ENCODE assay signal across 10 cellular contexts in the genomic region with DNA sequence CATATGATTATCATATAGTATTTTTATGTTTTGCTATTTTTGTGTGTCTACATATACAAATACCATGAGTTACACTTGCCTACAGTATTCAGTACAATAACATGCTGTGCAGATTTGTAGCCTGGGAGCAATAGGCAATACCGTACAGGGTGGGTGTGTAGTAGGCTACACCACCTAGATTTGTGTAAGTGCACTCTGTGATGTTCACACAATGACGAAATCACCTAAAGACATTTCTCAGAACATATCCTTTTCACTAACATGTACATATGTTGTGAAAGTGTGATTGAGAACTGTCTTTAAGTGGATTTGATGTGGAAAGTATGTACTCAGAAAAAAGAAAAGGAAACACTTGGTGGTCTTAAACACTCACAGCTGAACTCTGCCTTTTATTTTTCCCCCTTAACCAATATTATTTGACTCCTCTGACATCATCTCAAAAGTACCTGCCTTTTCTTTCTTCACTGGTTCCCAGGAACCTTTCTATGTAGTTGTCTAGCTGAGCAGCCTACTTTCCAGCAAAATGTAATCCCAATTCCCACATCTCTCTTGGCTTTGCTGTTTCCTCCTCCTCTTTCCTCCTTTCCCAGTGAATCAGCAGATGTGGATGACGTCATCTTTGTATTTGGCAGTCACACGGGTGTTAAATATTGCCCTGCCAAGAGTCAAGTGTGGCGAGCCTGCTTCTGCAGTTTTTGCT. TPM values are rescaled to one million over a fixed set of nuclear protein-coding genes. Genes with fewer than 3 reads are reported as not detected.
A peak's percentile ranks its signal among the peaks of the same experiment; 100 is the strongest.
DNase-seq lines count a peak whose midpoint lies in the region; ATAC-seq, FAIRE-seq and TF ChIP-seq lines count a peak whose summit lies in the region.
"Had no signal": no experiment of that assay in that cellular context is flagged by ENCODE, and none has a peak within 500 bp of the region (broad histone marks: within the 10 kb centered on the region; RNA-seq: fewer than 3 reads in every experiment).

No MANE protein-coding gene starts in this region.

- no peaks in the 10 kb centered on the region for H3K9me3 ChIP-seq in H1 (ENCODE audit: insufficient read depth in 2 of 2, low read depth in 1 of 2, low read length in 1 of 2)
- H3K9me3 ChIP-seq in T-helper 17 cell (ENCODE audit: control insufficient read depth, low read length, poor library complexity, severe bottlenecking): no peaks in the 10 kb centered on the region

- TF ChIP-seq EP300 in H1 (IDR thresholded peaks at IDR 0.05; ENCODE audit: borderline replicate concordance in 1 of 2, low read depth in 2 of 2, low read length in 2 of 2): no peak

- H3K27me3 Mint-ChIP-seq in mesothelial cell of epicardium (ENCODE audit: low read depth): no peaks in the 10 kb centered on the region
- peaks cover 44% of the 10 kb centered on the region for H3K27me3 Mint-ChIP-seq in T-helper 17 cell

- no peaks in the 10 kb centered on the region for H3K79me2 ChIP-seq in H1 (ENCODE audit: control insufficient read depth in 1 of 2, insufficient read depth in 2 of 2, low read length in 2 of 2)

- ATAC-seq in HG03280 (IDR thresholded peaks at IDR 0.05; ENCODE audit: unreplicated experiment): no peak
- no peak for ATAC-seq in GM21619 (IDR thresholded peaks at IDR 0.05; ENCODE audit: unreplicated experiment)
- ATAC-seq in GM21526 (IDR thresholded peaks at IDR 0.05; ENCODE audit: low FRiP score, unreplicated experiment): no peak
- no peak for ATAC-seq in T-helper 17 cell

- H3K4me1 ChIP-seq in H1 (replicated peaks in 1 of 4; ENCODE audit: control insufficient read depth in 3 of 4, insufficient read depth in 4 of 4, low read length in 3 of 4): no peaks in the 10 kb centered on the region

- H3K9me3 Mint-ChIP-seq in mesothelial cell of epicardium: no peaks in the 10 kb centered on the region
- H3K9me3 Mint-ChIP-seq: central memory CD8-positive, alpha-beta T cell; stimulated activated naive CD8-positive, alpha-beta T cell treated with anti-CD3 and anti-CD28 coated beads, Interleukin-15, Interleukin-2, amounts not matched to agents 100 ng/mL and 50 ng/mL, for 24 hours had no signal

- no peak for TF ChIP-seq POLR2A in H1 (IDR thresholded peaks at IDR 0.05; ENCODE audit: control extremely low read depth in 1 of 2, low read depth in 2 of 2, low read length in 2 of 2)

- POLR2A ChIA-PET in H1 (lab: Charles Lee; ENCODE audit: partially characterized antibody): no interaction called here

- H3K36me3 ChIP-seq in H1 (ENCODE audit: control insufficient read depth in 2 of 4, insufficient read depth in 4 of 4, low read length in 3 of 4): no peaks in the 10 kb centered on the region

- no peak overlapping the region for H4K8ac ChIP-seq in H1 (ENCODE audit: extremely low read depth, insufficient read depth, low read length)

- H4K5ac ChIP-seq in H1 (ENCODE audit: insufficient read length, low read depth, low read length): no peak overlapping the region

- no peaks in the 10 kb centered on the region for H3K36me3 Mint-ChIP-seq in mesothelial cell of epicardium
- H3K36me3 Mint-ChIP-seq in T-helper 17 cell (ENCODE audit: low read depth): no peaks in the 10 kb centered on the region

- no peak overlapping the region for H2BK12ac ChIP-seq in H1 (ENCODE audit: low read depth, low read length)

- no peaks in the 10 kb centered on the region for H3K23me2 ChIP-seq in H1 (ENCODE audit: low read depth, low read length)

- H2BK5ac ChIP-seq in H1 (ENCODE audit: low read depth, low read length): no peak overlapping the region

- no peak overlapping the region for H3K23ac ChIP-seq in H1 (ENCODE audit: insufficient read length)

- no peak overlapping the region for H2AK5ac ChIP-seq in H1 (ENCODE audit: low read depth, low read length)

- H4K91ac ChIP-seq in H1 (replicated peaks; ENCODE audit: insufficient read length, low read length): no peak overlapping the region

- 74% methylated on average over 5 of the region's 5 CpGs; no CpG with 5 or more reads in 1 of the 2 experiments for WGBS in H1 (ENCODE audit: extremely low coverage in 1 of 2, insufficient coverage in 1 of 2, insufficient read length in 1 of 2, insufficient replicate concordance in 2 of 2, low coverage in 1 of 2, low lambda C conversion rate in 2 of 2, missing lambda C conversion rate in 1 of 2), 2 experiments

- no peak overlapping the region for H2AFZ ChIP-seq in H1 (ENCODE audit: low read length)

- TF ChIP-seq CTCF in H1 (IDR thresholded peaks at IDR 0.05; ENCODE audit: control extremely low read depth in 1 of 3, insufficient read depth in 1 of 3, low read depth in 1 of 3, low read length in 3 of 3): no peak
- no peak for TF ChIP-seq CTCF in mesothelial cell of epicardium (IDR thresholded peaks at IDR 0.05; ENCODE audit: unreplicated experiment)

- no peak overlapping the region for H3K27ac ChIP-seq in H1 (ENCODE audit: low read depth, low read length)

- H3K4me3 Mint-ChIP-seq in mesothelial cell of epicardium (no peak overlapping the region), T-helper 17 cell (no peak overlapping the region)
- H3K4me3 Mint-ChIP-seq: central memory CD8-positive, alpha-beta T cell; stimulated activated naive CD8-positive, alpha-beta T cell treated with anti-CD3 and anti-CD28 coated beads, Interleukin-15, Interleukin-2, amounts not matched to agents 100 ng/mL and 50 ng/mL, for 24 hours had no signal

- no peak overlapping the region for H3K4me3 ChIP-seq in H1 (ENCODE audit: extremely low read depth in 1 of 4, insufficient read depth in 2 of 4, low read depth in 3 of 4, low read length in 4 of 4)

- DNase-seq in DMS53 treated with DMSO at 0.1 percent for 48 hours (lab: John Stamatoyannopoulos, UW; ENCODE audit: unreplicated experiment) (peak; percentile 88), NCI-H446 treated with DMSO at 0.1 percent for 48 hours (lab: John Stamatoyannopoulos, UW) (peak; percentile 94), H1 (ENCODE audit: low read depth in 1 of 2, low spot score in 2 of 2) (no peak), mesothelial cell of epicardium (ENCODE audit: low spot score in 2 of 2, unreplicated experiment in 2 of 2) (no peak), T-helper 17 cell (no peak)

- TF ChIP-seq RAD21 in H1 (IDR thresholded peaks at IDR 0.05 in 1 of 2, conservative IDR thresholded peaks at IDR 0.05 in 1 of 2; ENCODE audit: low read depth in 2 of 2, low read length in 2 of 2): no peak

- no peak overlapping the region for H2BK15ac ChIP-seq in H1 (ENCODE audit: low read length)

- no peak overlapping the region for H3K18ac ChIP-seq in H1 (ENCODE audit: extremely low read depth, low read length)

- H3K4me2 ChIP-seq in H1 (ENCODE audit: insufficient read depth in 1 of 2, low read depth in 2 of 2, low read length in 2 of 2): no peak overlapping the region

- H3K14ac ChIP-seq in H1 (ENCODE audit: insufficient read length): no peak overlapping the region

- no peak overlapping the region for H2BK20ac ChIP-seq in H1 (ENCODE audit: low read length)

- no peak for FAIRE-seq in H1 (lab: Jason Lieb, UNC)

- H4K20me1 ChIP-seq in H1 (replicated peaks in 1 of 2; ENCODE audit: control insufficient read depth in 1 of 2, insufficient read depth in 2 of 2, low read length in 2 of 2): no peaks in the 10 kb centered on the region

- no peak overlapping the region for H3K56ac ChIP-seq in H1 (replicated peaks; ENCODE audit: insufficient read length, low read depth, low read length)

- H3K9ac ChIP-seq in H1 (replicated peaks in 1 of 4; ENCODE audit: extremely low read depth in 1 of 4, low read depth in 3 of 4, low read length in 3 of 4): no peak overlapping the region

- H3K79me1 ChIP-seq in H1 (ENCODE audit: low read depth, low read length): no peaks in the 10 kb centered on the region

- CTCF ChIA-PET in H1 (lab: Charles Lee; ENCODE audit: partially characterized antibody): no interaction called here

- H2BK120ac ChIP-seq in H1 (replicated peaks; ENCODE audit: low read depth, low read length): no peak overlapping the region

- H3K27ac Mint-ChIP-seq in mesothelial cell of epicardium (peak overlapping the region; percentile 91), T-helper 17 cell (no peak overlapping the region)
- H3K27ac Mint-ChIP-seq: stimulated activated naive CD8-positive, alpha-beta T cell treated with anti-CD3 and anti-CD28 coated beads, Interleukin-15, Interleukin-2, amounts not matched to agents 100 ng/mL and 50 ng/mL, for 24 hours had no signal

- no peaks in the 10 kb centered on the region for H3K27me3 ChIP-seq in H1 (replicated peaks in 1 of 4; ENCODE audit: control insufficient read depth in 3 of 4, extremely low read depth in 1 of 4, insufficient read depth in 3 of 4, low read length in 3 of 4)

- H3K4ac ChIP-seq in H1 (replicated peaks; ENCODE audit: insufficient read length, low read depth, low read length): no peak overlapping the region

- peaks cover 4% of the 10 kb centered on the region for H3K4me1 Mint-ChIP-seq in mesothelial cell of epicardium
- no peaks in the 10 kb centered on the region for H3K4me1 Mint-ChIP-seq in T-helper 17 cell
- H3K4me1 Mint-ChIP-seq: central memory CD8-positive, alpha-beta T cell had no signal

TF ChIP-seq in H1, 55 proteins besides CTCF, POLR2A, EP300 and RAD21 (continues in another document):
- TF ChIP-seq, protein P1, sequence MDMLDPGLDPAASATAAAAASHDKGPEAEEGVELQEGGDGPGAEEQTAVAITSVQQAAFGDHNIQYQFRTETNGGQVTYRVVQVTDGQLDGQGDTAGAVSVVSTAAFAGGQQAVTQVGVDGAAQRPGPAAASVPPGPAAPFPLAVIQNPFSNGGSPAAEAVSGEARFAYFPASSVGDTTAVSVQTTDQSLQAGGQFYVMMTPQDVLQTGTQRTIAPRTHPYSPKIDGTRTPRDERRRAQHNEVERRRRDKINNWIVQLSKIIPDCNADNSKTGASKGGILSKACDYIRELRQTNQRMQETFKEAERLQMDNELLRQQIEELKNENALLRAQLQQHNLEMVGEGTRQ (IDR thresholded peaks at IDR 0.05; ENCODE audit: low read length): no peak

RNA-seq across cellular contexts. Expression of gene OSBPL6, which starts 47.7 kb away (rescaled TPM):
- total RNA-seq in H1 (2021; fragmentation: NEBNext Ultra II Directional; extraction: Animal tissue kit (Norgen Biotek cat#: 25700)): 5.6 and 7.2 TPM in 2 replicates
- polyA plus RNA-seq in H1 (2011; rRNA removed): 1.5 and 1.7 TPM in 2 replicates
- polyA plus RNA-seq in H1 (2011; cell fraction: cytosol; rRNA removed): 2.5 TPM
- 3.5 TPM for polyA plus RNA-seq in H1 (2011; cell fraction: nucleus; rRNA removed)
- 2.9 to 4.0 TPM (median 3.6 TPM) in 4 replicates for polyA plus RNA-seq in H1 (2012, experiment 1 of 2)
- 0.13 TPM for polyA plus RNA-seq in H1 (2012, experiment 2 of 2)
- polyA plus RNA-seq in H1 (2013, experiment 1 of 2): 3.1 TPM
- polyA plus RNA-seq in H1 (2013, experiment 2 of 2): 2.9 TPM
- 6.0 and 7.0 TPM in 2 replicates for polyA minus RNA-seq in H1 (2011; rRNA and poly(A)+ RNA removed)
- polyA minus RNA-seq in H1 (2011; cell fraction: cytosol; rRNA and poly(A)+ RNA removed): 7.1 TPM
- 12.2 TPM for polyA minus RNA-seq in H1 (2011; cell fraction: nucleus; rRNA and poly(A)+ RNA removed)
- total RNA-seq in mesothelial cell of epicardium (2.1 to 3.1 TPM (median 2.8 TPM) in 3 replicates), T-helper 17 cell (under 1 TPM; 0.42 to 0.67 TPM)

Comparison
In these comparisons a context has a peak if more than half of its experiments do, and no peak if none do; other contexts are left out.
1. DNase-seq: peak in DMS53 treated with DMSO at 0.1 percent for 48 hours (single experiment) and NCI-H446 treated with DMSO at 0.1 percent for 48 hours (single experiment); none in H1 (0 of 2), mesothelial cell of epicardium (0 of 2) and T-helper 17 cell (0 of 3).